Comparison of ENCODE assay signal across 31 cellular contexts in the genomic region with DNA sequence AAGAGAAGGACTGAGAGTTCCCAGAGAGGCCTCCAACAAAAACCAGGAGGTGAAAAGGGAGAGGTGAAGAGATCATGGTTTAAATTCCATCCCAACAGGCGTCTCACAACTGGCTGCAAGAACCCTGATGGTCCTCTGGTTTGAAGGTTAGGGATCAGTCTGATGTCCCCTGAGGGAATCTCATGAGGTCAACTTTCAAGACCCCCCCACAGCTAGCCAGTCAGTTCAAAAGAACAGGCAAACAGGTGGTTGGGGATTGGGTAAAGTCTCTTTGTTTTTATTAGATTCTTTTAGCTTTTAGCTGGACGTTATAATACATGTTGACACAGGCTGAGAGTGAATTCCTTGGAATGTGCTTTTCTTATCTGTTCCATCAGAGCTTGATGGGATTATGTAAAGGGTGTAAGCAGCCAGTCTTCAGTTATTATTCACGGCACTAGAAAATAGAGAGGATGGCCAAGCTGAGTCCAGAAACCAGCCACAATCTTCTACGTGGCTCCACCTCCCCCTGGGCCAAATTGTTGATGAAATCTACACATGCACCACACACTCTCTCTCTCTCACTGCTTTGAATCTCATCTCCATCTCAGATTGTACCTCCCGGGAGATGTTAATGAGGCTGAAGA. TPM values are rescaled to one million over a fixed set of nuclear protein-coding genes. Genes with fewer than 3 reads are reported as not detected.
DNase-seq lines count a peak whose midpoint lies in the region; ATAC-seq and TF ChIP-seq lines count a peak whose summit lies in the region.
"Had no signal": no experiment of that assay in that cellular context is flagged by ENCODE, and none has a peak within 500 bp of the region (broad histone marks: within the 10 kb centered on the region; RNA-seq: fewer than 3 reads in every experiment).

No MANE protein-coding gene starts in this region.

- H3K9ac ChIP-seq in SK-N-SH: no peak overlapping the region
- H3K9ac ChIP-seq: GM23248, parathyroid adenoma had no signal

- ATAC-seq in SK-N-SH treated with all-trans-retinoic acid at 6 μM for 48 hours: no peak
- peak; percentile 56 for ATAC-seq in left lung
- peak; percentile 74 for ATAC-seq in aorta (ENCODE audit: low FRiP score)
- no peak for ATAC-seq in naive thymus-derived CD8-positive, alpha-beta T cell
- ATAC-seq in Right ventricle myocardium inferior: no peak
- ATAC-seq: activated CD4-positive, CD25-positive, alpha-beta regulatory T cell treated with anti-CD3 and anti-CD28 coated beads, Interleukin-2, amount 50 U/mL, for 24 hours; activated CD8-positive, alpha-beta T cell treated with anti-CD3 and anti-CD28 coated beads for 36 hours; activated T-helper 17 cell treated with anti-CD3 and anti-CD28 coated beads, Interleukin-2, amount 50 U/mL, for 72 hours; GM12878; right cardiac atrium; stimulated activated memory B cell treated with anti-CD40 and anti-IgM and Interleukin-4, amounts not matched to agents 10 μg/mL and 1 μg/mL and 100 μg/mL, for 72 hours; T-cell had no signal

- H3K9me2 ChIP-seq in SK-N-SH: no peaks in the 10 kb centered on the region

- no peak overlapping the region for H3K27ac Mint-ChIP-seq in naive thymus-derived CD8-positive, alpha-beta T cell
- H3K27ac Mint-ChIP-seq: activated CD8-positive, alpha-beta T cell treated with anti-CD3 and anti-CD28 coated beads for 36 hours; activated T-helper 17 cell treated with anti-CD3 and anti-CD28 coated beads, Interleukin-2, amount 50 U/mL, for 72 hours; dendritic cell treated with granulocyte-macrophage colony-stimulating factor and Interleukin-4, amounts not matched to agents 40 ng/mL and 50 ng/mL, for 4 days; endodermal cell; HFFc6; stimulated activated memory B cell treated with anti-CD40 and anti-IgM and Interleukin-4, amounts not matched to agents 10 μg/mL and 1 μg/mL and 100 μg/mL, for 72 hours; T-cell had no signal

- CTCF ChIA-PET in SK-N-SH (lab: Yijun Ruan, JAX): interaction anchor here (2.4 kb wide), 1 partner anchor 28 kb away, joined by 11 read pairs; no protein-coding TSS in a partner anchor

- H3K4me1 ChIP-seq in SK-N-SH (ENCODE audit: control insufficient read depth in 1 of 2, insufficient read depth in 2 of 2, low read depth in 1 of 2, low read length in 1 of 2): no peaks in the 10 kb centered on the region; a peak in 1 of 4 replicates
- H3K4me1 ChIP-seq in breast epithelium: no peaks in the 10 kb centered on the region
- no peaks in the 10 kb centered on the region for H3K4me1 ChIP-seq in left lung
- no peaks in the 10 kb centered on the region for H3K4me1 ChIP-seq in aorta (ENCODE audit: control insufficient read depth in 1 of 2, insufficient read depth in 2 of 2, low read length in 2 of 2)
- no peaks in the 10 kb centered on the region for H3K4me1 ChIP-seq in Peyer's patch
- H3K4me1 ChIP-seq: parathyroid adenoma had no signal

- H4K20me1 ChIP-seq in SK-N-SH (ENCODE audit: insufficient read depth): no peaks in the 10 kb centered on the region

- intact Hi-C loops in breast epithelium (cut with DNase I; ENCODE audit: low total_unique reads): no loop called here
- intact Hi-C loops in left lung (cut with DNase I): no loop called here
- intact Hi-C loops in aorta (cut with DNase I): no loop called here
- intact Hi-C loops in Right ventricle myocardium inferior (cut with DNase I): no loop called here

- H3K79me2 ChIP-seq in SK-N-SH (ENCODE audit: insufficient read depth): no peaks in the 10 kb centered on the region
- H3K79me2 ChIP-seq: parathyroid adenoma had no signal

- no peak for TF ChIP-seq EP300 in SK-N-SH (IDR thresholded peaks at IDR 0.05; ENCODE audit: borderline replicate concordance in 1 of 2, low read depth in 1 of 2, low read length in 1 of 2)

- H3K27me3 Mint-ChIP-seq in naive thymus-derived CD8-positive, alpha-beta T cell: peaks cover 0 to 5% (median 2%) of the 10 kb centered on the region in 5 donors
- H3K27me3 Mint-ChIP-seq: activated CD8-positive, alpha-beta T cell treated with anti-CD3 and anti-CD28 coated beads for 36 hours had no signal

- WGBS in SK-N-SH (ENCODE audit: low lambda C conversion rate): 36% methylated on average over 5 of the region's 5 CpGs
- 26 to 31% methylated on average over 5 of the region's 5 CpGs for whole genome bisulfite sequencing in aorta, 2 donors

- H3K27me3 ChIP-seq in SK-N-SH (ENCODE audit: insufficient read depth): no peaks in the 10 kb centered on the region
- no peaks in the 10 kb centered on the region for H3K27me3 ChIP-seq in breast epithelium
- no peaks in the 10 kb centered on the region for H3K27me3 ChIP-seq in left lung
- no peaks in the 10 kb centered on the region for H3K27me3 ChIP-seq in aorta (ENCODE audit: control insufficient read depth in 1 of 2, insufficient read depth in 2 of 2, low read length in 1 of 2)
- H3K27me3 ChIP-seq in Peyer's patch: no peaks in the 10 kb centered on the region
- H3K27me3 ChIP-seq: SJCRH30 had no signal

- no peaks in the 10 kb centered on the region for H3K9me3 Mint-ChIP-seq in naive thymus-derived CD8-positive, alpha-beta T cell
- H3K9me3 Mint-ChIP-seq: activated CD8-positive, alpha-beta T cell treated with anti-CD3 and anti-CD28 coated beads for 36 hours; activated T-helper 17 cell treated with anti-CD3 and anti-CD28 coated beads, Interleukin-2, amount 50 U/mL, for 72 hours; central memory CD8-positive, alpha-beta T cell; dendritic cell treated with granulocyte-macrophage colony-stimulating factor and Interleukin-4, amounts not matched to agents 40 ng/mL and 50 ng/mL, for 4 days; stimulated activated memory B cell treated with anti-CD40 and anti-IgM and Interleukin-4, amounts not matched to agents 10 μg/mL and 1 μg/mL and 100 μg/mL, for 72 hours; T-cell had no signal

- no peak overlapping the region for H2AFZ ChIP-seq in SK-N-SH (ENCODE audit: low read depth)
- H2AFZ ChIP-seq: GM23248, parathyroid adenoma, PC-9 had no signal

- H3K4me3 ChIP-seq in SK-N-SH (ENCODE audit: low read depth in 2 of 2, low read length in 1 of 2) (no peak overlapping the region), breast epithelium (no peak overlapping the region), left lung (no peak overlapping the region), aorta (ENCODE audit: low read length in 2 of 2) (no peak overlapping the region), Peyer's patch (no peak overlapping the region)
- H3K4me3 ChIP-seq: GM12878, GM23248, PC-9, SJCRH30 had no signal

- no peak overlapping the region for H3K4me2 ChIP-seq in SK-N-SH
- H3K4me2 ChIP-seq: PC-9 had no signal

- H3K4me3 Mint-ChIP-seq in naive thymus-derived CD8-positive, alpha-beta T cell: no peak overlapping the region
- H3K4me3 Mint-ChIP-seq: activated CD8-positive, alpha-beta T cell treated with anti-CD3 and anti-CD28 coated beads for 36 hours; activated T-helper 17 cell treated with anti-CD3 and anti-CD28 coated beads, Interleukin-2, amount 50 U/mL, for 72 hours; central memory CD8-positive, alpha-beta T cell; dendritic cell treated with granulocyte-macrophage colony-stimulating factor and Interleukin-4, amounts not matched to agents 40 ng/mL and 50 ng/mL, for 4 days; endodermal cell; HFFc6; stimulated activated memory B cell treated with anti-CD40 and anti-IgM and Interleukin-4, amounts not matched to agents 10 μg/mL and 1 μg/mL and 100 μg/mL, for 72 hours; T-cell had no signal

- no peaks in the 10 kb centered on the region for H3F3A ChIP-seq in SK-N-SH (replicated peaks; ENCODE audit: insufficient read depth)

- no peak for TF ChIP-seq RAD21 in SK-N-SH (IDR thresholded peaks at IDR 0.05; ENCODE audit: low read length)

- H3K36me3 ChIP-seq in SK-N-SH (replicated peaks in 1 of 2; ENCODE audit: control insufficient read depth in 1 of 2, insufficient read depth in 2 of 2, low read length in 1 of 2) (no peaks in the 10 kb centered on the region), breast epithelium (no peaks in the 10 kb centered on the region), left lung (no peaks in the 10 kb centered on the region), aorta (ENCODE audit: control insufficient read depth in 1 of 2, insufficient read depth in 2 of 2, low read length in 1 of 2) (no peaks in the 10 kb centered on the region), Peyer's patch (no peaks in the 10 kb centered on the region)
- H3K36me3 ChIP-seq: SJCRH30 had no signal

- H3K9me3 ChIP-seq in SK-N-SH (no peaks in the 10 kb centered on the region), breast epithelium (no peaks in the 10 kb centered on the region), left lung (no peaks in the 10 kb centered on the region), aorta (ENCODE audit: control insufficient read depth, low read length) (no peaks in the 10 kb centered on the region), Peyer's patch (no peaks in the 10 kb centered on the region)
- H3K9me3 ChIP-seq: SJCRH30 had no signal

- H3K27ac ChIP-seq in SK-N-SH (ENCODE audit: low read depth in 2 of 2, low read length in 1 of 2) (no peak overlapping the region), breast epithelium (peak overlapping the region; percentile 46 to 69), left lung (no peak overlapping the region), aorta (ENCODE audit: low read depth in 1 of 2, low read length in 2 of 2) (no peak overlapping the region), Peyer's patch (no peak overlapping the region)
- H3K27ac ChIP-seq: GM23248, parathyroid adenoma, PC-9, SJCRH30 had no signal

- POLR2A ChIA-PET in SK-N-SH (lab: Yijun Ruan, JAX): no interaction called here
- POLR2A ChIA-PET in naive thymus-derived CD8-positive, alpha-beta T cell (lab: Charles Lee): no interaction called here

- no peaks in the 10 kb centered on the region for H3K36me3 Mint-ChIP-seq in naive thymus-derived CD8-positive, alpha-beta T cell
- H3K36me3 Mint-ChIP-seq: stimulated activated memory B cell treated with anti-CD40 and anti-IgM and Interleukin-4, amounts not matched to agents 10 μg/mL and 1 μg/mL and 100 μg/mL, for 72 hours; T-cell had no signal

- TF ChIP-seq CTCF in SK-N-SH (IDR thresholded peaks at IDR 0.05) (no peak), breast epithelium (IDR thresholded peaks at IDR 0.05) (no peak), left lung (IDR thresholded peaks at IDR 0.05) (no peak), Peyer's patch (IDR thresholded peaks at IDR 0.05) (no peak)

- TF ChIP-seq POLR2A in breast epithelium (IDR thresholded peaks at IDR 0.05) (no peak), Peyer's patch (IDR thresholded peaks at IDR 0.05) (no peak)

- H3K4me1 Mint-ChIP-seq in naive thymus-derived CD8-positive, alpha-beta T cell: no peaks in the 10 kb centered on the region
- H3K4me1 Mint-ChIP-seq: activated T-helper 17 cell treated with anti-CD3 and anti-CD28 coated beads, Interleukin-2, amount 50 U/mL, for 72 hours; central memory CD8-positive, alpha-beta T cell; stimulated activated memory B cell treated with anti-CD40 and anti-IgM and Interleukin-4, amounts not matched to agents 10 μg/mL and 1 μg/mL and 100 μg/mL, for 72 hours; T-cell had no signal

- DNase-seq in SK-N-SH (no peak), breast epithelium (ENCODE audit: low spot score in 2 of 2) (peak in 1 of 2 donors; percentile 30), left lung (no peak), aorta (no peak), Peyer's patch (no peak), Right ventricle myocardium inferior (ENCODE audit: missing footprints) (no peak)
- DNase-seq in naive thymus-derived CD8-positive, alpha-beta T cell: no peak
- DNase-seq: 8988T; activated CD8-positive, alpha-beta T cell treated with anti-CD3 and anti-CD28 coated beads for 36 hours; activated naive CD4-positive, alpha-beta T cell treated with anti-CD3 and anti-CD28 coated beads, Interleukin-2, amount 50 U/mL, for 16 hours; endodermal cell; GM23248; HFFc6; NCI-H2171; NCI-H524; right cardiac atrium; stimulated activated CD4-positive, alpha-beta T cell treated with anti-CD3 and anti-CD28 coated beads, Interleukin-4, amount 100 ng/mL, for 4 hours; T-cell had no signal

RNA-seq across cellular contexts. Expression of gene ENPP6, which starts 20.8 kb away (rescaled TPM):
- polyA plus RNA-seq in SK-N-SH (2012; rRNA removed) (not detected in 2 replicates), aorta (under 1 TPM in 1 of 2 donors, not detected in 1; 0.13 TPM)
- polyA plus RNA-seq in SK-N-SH (2012; cell fraction: cytosol; rRNA removed): 0.01 and 0.04 TPM in 2 replicates
- 0.12 TPM in 1 of 2 replicates, not detected in the other for polyA plus RNA-seq in SK-N-SH (2012; cell fraction: nucleus; rRNA removed)
- total RNA-seq in breast epithelium (under 1 TPM; 0.16 to 0.59 (median 0.33) TPM), left lung (under 1 TPM; 0.20 to 0.21 TPM), aorta (1 to 10 TPM in 1 of 2 donors, under 1 TPM in 1; 0.19 to 1.8 TPM), Peyer's patch (1 to 10 TPM in 1 of 4 donors, under 1 TPM in 2, not detected in 1; 0.35 to 1.0 (median 0.40) TPM), Right ventricle myocardium inferior (0.11 TPM)
- total RNA-seq in naive thymus-derived CD8-positive, alpha-beta T cell: not detected
- polyA plus RNA-seq in naive thymus-derived CD8-positive, alpha-beta T cell: under 1 TPM in 1 of 3 donors, not detected in 2; 0.08 TPM
- total RNA-seq: GM23248, HepG2, HFFc6, LHCN-M2, PC-9, SJCRH30, T-cell had no signal
- polyA plus RNA-seq: GM23248, HepG2, neural cell had no signal

Comparison
In these comparisons a context has a peak if more than half of its experiments do, and no peak if none do; other contexts are left out.
1. ATAC-seq: peak in left lung (single experiment) and aorta (single experiment); none in SK-N-SH treated with all-trans-retinoic acid at 6 μM for 48 hours (single experiment), naive thymus-derived CD8-positive, alpha-beta T cell (0 of 2) and Right ventricle myocardium inferior (single experiment).
2. H3K27ac ChIP-seq: peak in breast epithelium (2 of 2); none in SK-N-SH (0 of 2), left lung (0 of 2), aorta (0 of 2) and Peyer's patch (0 of 4).